In genomic region chr7:76108540-76109233, GRCh38 we compare ENCODE assay signal across 11 cellular contexts.
DNase-seq lines count a peak whose midpoint lies in the region; ATAC-seq, FAIRE-seq and TF ChIP-seq lines count a peak whose summit lies in the region.
"Had no signal": no experiment of that assay in that cellular context is flagged by ENCODE, and none has a peak within 500 bp of the region (broad histone marks: within the 10 kb centered on the region; RNA-seq: fewer than 3 reads in every experiment).

No MANE protein-coding gene starts in this region.

- H3K9me3 ChIP-seq in A549 (no peaks in the 10 kb centered on the region), left lung (no peaks in the 10 kb centered on the region)
- H3K9me3 ChIP-seq: esophagus muscularis mucosa had no signal

- H3K27me3 ChIP-seq in left lung (no peaks in the 10 kb centered on the region), dorsolateral prefrontal cortex (no peaks in the 10 kb centered on the region)
- H3K27me3 ChIP-seq: esophagus muscularis mucosa had no signal

- peak overlapping the region; percentile 84 for H3K4me2 ChIP-seq in A549

- peak; percentile 7 for FAIRE-seq in A549 (lab: Jason Lieb, UNC)

- TF ChIP-seq EP300 in A549 (IDR thresholded peaks at IDR 0.05): peak in 1 of 2 experiments; percentile 67; a peak in 2 of 5 replicates

- H3K4me1 ChIP-seq in A549 (peaks cover 51% of the 10 kb centered on the region), left lung (no peaks in the 10 kb centered on the region)
- H3K4me1 ChIP-seq: esophagus muscularis mucosa had no signal

- in situ Hi-C loops in GM13977 (cut with MboI; ENCODE audit: low pct_unique_long_range_greater_than_20kb, low sequenced_read_pairs, unreplicated experiment): no loop called here

- TF ChIP-seq CTCF in A549 (IDR thresholded peaks at IDR 0.05) (no peak), left lung (IDR thresholded peaks at IDR 0.05) (no peak), GM13977 (IDR thresholded peaks at IDR 0.05; ENCODE audit: extremely low read depth, insufficient read depth, missing control alignments) (no peak), dorsolateral prefrontal cortex (IDR thresholded peaks at IDR 0.05 in 54 of 56, conservative IDR thresholded peaks at IDR 0.05 in 2 of 56; ENCODE audit: low read depth in 1 of 56, partially characterized antibody in 56 of 56) (no peak)

- peak; percentile 97 for ATAC-seq in A549
- peak; percentile 98 for ATAC-seq in left lung

- POLR2A ChIA-PET in A549 (lab: Yijun Ruan, JAX): interaction anchor here (0.5 to 1.8 kb wide), 7 partner anchors 15 to 256 kb away, joined by 3 to 8 read pairs (median 4); partner anchors contain the start of genes MDH2 and STYXL1

- TF ChIP-seq RAD21 in A549 (conservative IDR thresholded peaks at IDR 0.05 in 1 of 2, IDR thresholded peaks at IDR 0.05 in 1 of 2): peak; percentile 10 to 24; a peak in 1 of 5 replicates

- 1% methylated on average over 11 of the region's 11 CpGs for WGBS in A549 (ENCODE audit: missing lambda C conversion rate)

- H3K4me3 ChIP-seq in A549 (peak overlapping the region; percentile 30), left lung (no peak overlapping the region), dorsolateral prefrontal cortex (no peak overlapping the region)
- H3K4me3 ChIP-seq: esophagus muscularis mucosa had no signal

- CTCF ChIA-PET in A549 (lab: Yijun Ruan, JAX): interaction anchor here (0.6 to 2.2 kb wide), 12 partner anchors 13 to 205 kb away, joined by 3 to 7 read pairs (median 3); partner anchors contain the start of genes MDH2 and STYXL1

- no peak; the same call in 1 of the 2 replicates for TF ChIP-seq POLR2A in A549 (IDR thresholded peaks at IDR 0.05; ENCODE audit: low read length)

- peak overlapping the region; percentile 85 to 90 for H3K27ac ChIP-seq in A549
- H3K27ac ChIP-seq in left lung: peak overlapping the region in 1 of 2 donors; percentile 44
- no peak overlapping the region for H3K27ac ChIP-seq in dorsolateral prefrontal cortex

- intact Hi-C loops in left lung (cut with DNase I) (no loop called here), dorsolateral prefrontal cortex (cut with DNase I) (no loop called here)

- H3K36me3 ChIP-seq in left lung: no peaks in the 10 kb centered on the region
- H3K36me3 ChIP-seq: esophagus muscularis mucosa had no signal

- DNase-seq in A549 (ENCODE audit: low read depth in 1 of 2, low spot score in 1 of 2) (peak; percentile 67 to 94), LoVo (ENCODE audit: low spot score) (peak; percentile 87), amniotic epithelial cell (ENCODE audit: low read depth) (peak; percentile 48), left lung (peak in 1 of 2 donors; percentile 62), GM13977 (ENCODE audit: low spot score) (no peak), dorsolateral prefrontal cortex (no peak)
- no peak for DNase-seq in activated CD4-positive, alpha-beta T cell treated with anti-CD3 and anti-CD28 coated beads, Interleukin-2, amount 50 U/mL, for 48 hours
- no peak for DNase-seq in activated CD8-positive, alpha-beta memory T cell treated with anti-CD3 and anti-CD28 coated beads, Interleukin-2, amount 50 U/mL, for 48 hours
- DNase-seq: AML-193, posterior cingulate gyrus had no signal

TF ChIP-seq in A549, 52 proteins besides CTCF, POLR2A, EP300 and RAD21:
- TF ChIP-seq BCL3 (IDR thresholded peaks at IDR 0.05) (peak; percentile 83; the same call in 1 of the 3 replicates), NFE2L2 (conservative IDR thresholded peaks at IDR 0.05; ENCODE audit: low read length) (no peak), MAX (IDR thresholded peaks at IDR 0.05) (peak; percentile 39), GATA3 (IDR thresholded peaks at IDR 0.05; ENCODE audit: borderline replicate concordance) (peak; percentile 88), PBX3 (IDR thresholded peaks at IDR 0.05) (peak; percentile 35; the same call in 1 of the 2 replicates), FOSL2 (IDR thresholded peaks at IDR 0.05) (peak; percentile 92), FOSL2 (CRISPR knock-in tag; IDR thresholded peaks at IDR 0.05) (peak; percentile 96), KDM1A (IDR thresholded peaks at IDR 0.05; ENCODE audit: low read depth) (no peak), CEBPB (IDR thresholded peaks at IDR 0.05) (0 out of 4 replicates have a peak, but pooled peaks of 1 of the 2 experiments have one; percentile 31), MAFK (IDR thresholded peaks at IDR 0.05; ENCODE audit: partially characterized antibody) (peak; percentile 52), JUNB (IDR thresholded peaks at IDR 0.05) (peak; percentile 82), HOXB13 (CRISPR knock-in tag; IDR thresholded peaks at IDR 0.05; ENCODE audit: low read depth) (0 out of 2 replicates have a peak, but pooled peaks have one; percentile 52), JUN (IDR thresholded peaks at IDR 0.05) (peak; percentile 68 to 77), TP53 (CRISPR knock-in tag; IDR thresholded peaks at IDR 0.05) (no peak), FOXS1 (CRISPR knock-in tag; IDR thresholded peaks at IDR 0.05) (no peak)

Comparison
In these comparisons a context has a peak if more than half of its experiments do, and no peak if none do; other contexts are left out.
1. DNase-seq: peak in A549 (2 of 2), LoVo (single experiment) and amniotic epithelial cell (single experiment); none in GM13977 (single experiment), activated CD4-positive, alpha-beta T cell treated with anti-CD3 and anti-CD28 coated beads, Interleukin-2, amount 50 U/mL, for 48 hours (0 of 2), dorsolateral prefrontal cortex (0 of 10) and activated CD8-positive, alpha-beta memory T cell treated with anti-CD3 and anti-CD28 coated beads, Interleukin-2, amount 50 U/mL, for 48 hours (single experiment).
2. H3K27ac ChIP-seq: peak in A549 (2 of 2); none in dorsolateral prefrontal cortex (0 of 59).